Comparison of ENCODE assay signal across 8 cellular contexts in the genomic region with DNA sequence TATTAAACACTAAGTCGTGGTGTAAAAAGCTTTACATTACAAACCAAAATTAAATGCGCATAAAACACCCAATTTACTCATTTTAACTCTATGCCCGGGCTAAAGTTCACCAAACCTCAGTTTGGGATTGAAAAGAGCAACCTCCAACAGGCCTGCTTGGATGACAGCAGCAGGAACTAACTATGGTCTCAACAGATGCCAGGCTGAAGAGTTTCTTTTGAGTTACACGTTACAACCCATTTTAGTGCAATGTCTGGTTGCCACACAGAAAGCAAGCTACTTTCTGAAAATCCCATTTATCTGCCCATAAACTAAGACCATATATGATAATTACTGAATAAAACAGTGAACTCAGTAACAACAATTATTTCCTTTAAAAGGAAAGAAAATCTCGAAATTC. TPM values are rescaled to one million over a fixed set of nuclear protein-coding genes. Genes with fewer than 3 reads are reported as not detected.
DNase-seq lines count a peak whose midpoint lies in the region; ATAC-seq and TF ChIP-seq lines count a peak whose summit lies in the region.

No MANE protein-coding gene starts in this region.

- ATAC-seq in left lung (no peak), GM18867 (IDR thresholded peaks at IDR 0.05; ENCODE audit: unreplicated experiment) (no peak)

- H3K27ac ChIP-seq in left lung, result no peak overlapping the region
- no peak overlapping the region for H3K27ac ChIP-seq in suprapubic skin

- no peak for TF ChIP-seq EP300 in suprapubic skin (IDR thresholded peaks at IDR 0.05)

- no peak for TF ChIP-seq POLR2A in suprapubic skin (IDR thresholded peaks at IDR 0.05)

- peaks cover 73% of the 10 kb centered on the region for H3K36me3 Mint-ChIP-seq in T-helper 1 cell treated with Interleukin-12 subunit alpha and Interleukin-12 subunit beta and Interleukin-4 antibody, amounts not matched to agents 30 μg/mL and 1 μg/mL, for 36 hours (ENCODE audit: low read depth)
- peaks cover 97% of the 10 kb centered on the region for H3K36me3 Mint-ChIP-seq in activated T-helper 2 cell treated with anti-CD3 and anti-CD28 coated beads, Interferon-gamma antibody, Interleukin-2, Interleukin-4, amounts not matched to agents 10 μg/mL and 5 μg/mL and 100 μg/mL, durations not matched to agents 14 hours and 24 hours and 36 hours (ENCODE audit: low read depth)

- H3K27me3 Mint-ChIP-seq in T-helper 1 cell treated with Interleukin-12 subunit alpha and Interleukin-12 subunit beta and Interleukin-4 antibody, amounts not matched to agents 30 μg/mL and 1 μg/mL, for 36 hours (ENCODE audit: low read depth), result no peaks in the 10 kb centered on the region
- H3K27me3 Mint-ChIP-seq in activated T-helper 2 cell treated with anti-CD3 and anti-CD28 coated beads, Interferon-gamma antibody, Interleukin-2, Interleukin-4, amounts not matched to agents 10 μg/mL and 5 μg/mL and 100 μg/mL, durations not matched to agents 14 hours and 24 hours and 36 hours (ENCODE audit: low read depth), result no peaks in the 10 kb centered on the region

- intact Hi-C loops in activated T-helper 2 cell treated with anti-CD3 and anti-CD28 coated beads, Interferon-gamma antibody, Interleukin-2, Interleukin-4, amounts not matched to agents 10 μg/mL and 5 μg/mL and 100 μg/mL, durations not matched to agents 14 hours and 24 hours and 36 hours (cut with micrococcal nuclease), result loop anchor here (2.0 to 10.0 kb wide), 2 partner anchors 20 to 1908 kb away; a partner anchor contains a TSS
- intact Hi-C loops in left lung (cut with DNase I), result no loop called here

- H3K4me1 ChIP-seq in left lung (peaks cover 0 to 26% of the 10 kb centered on the region in 2 donors), suprapubic skin (peaks cover 27% of the 10 kb centered on the region)

- H3K27me3 ChIP-seq in left lung, result no peaks in the 10 kb centered on the region
- H3K27me3 ChIP-seq in suprapubic skin, result no peaks in the 10 kb centered on the region

- H3K4me1 Mint-ChIP-seq in T-helper 1 cell treated with Interleukin-12 subunit alpha and Interleukin-12 subunit beta and Interleukin-4 antibody, amounts not matched to agents 30 μg/mL and 1 μg/mL, for 36 hours (ENCODE audit: low read depth), result peaks cover 67% of the 10 kb centered on the region
- H3K4me1 Mint-ChIP-seq in activated T-helper 2 cell treated with anti-CD3 and anti-CD28 coated beads, Interferon-gamma antibody, Interleukin-2, Interleukin-4, amounts not matched to agents 10 μg/mL and 5 μg/mL and 100 μg/mL, durations not matched to agents 14 hours and 24 hours and 36 hours (ENCODE audit: low read depth), result peaks cover 65% of the 10 kb centered on the region

- peak overlapping the region; percentile 75 to 79 for H3K4me3 ChIP-seq in left lung
- H3K4me3 ChIP-seq in suprapubic skin, result peak overlapping the region; percentile 75

- H3K27ac Mint-ChIP-seq in T-helper 1 cell treated with Interleukin-12 subunit alpha and Interleukin-12 subunit beta and Interleukin-4 antibody, amounts not matched to agents 30 μg/mL and 1 μg/mL, for 36 hours, result peak overlapping the region; percentile 93
- H3K27ac Mint-ChIP-seq in activated T-helper 2 cell treated with anti-CD3 and anti-CD28 coated beads, Interferon-gamma antibody, Interleukin-2, Interleukin-4, amounts not matched to agents 10 μg/mL and 5 μg/mL and 100 μg/mL, durations not matched to agents 14 hours and 24 hours and 36 hours, result peak overlapping the region; percentile 89

- DNase-seq in T-helper 1 cell (no peak), left lung (no peak), suprapubic skin (ENCODE audit: low spot score in 2 of 2) (no peak), G401 (ENCODE audit: low spot score) (no peak), NCI-H2107 treated with DMSO at 0.1 percent for 48 hours (lab: John Stamatoyannopoulos, UW; ENCODE audit: unreplicated experiment) (no peak)
- DNase-seq in activated T-helper 2 cell treated with anti-CD3 and anti-CD28 coated beads, Interferon-gamma antibody, Interleukin-2, Interleukin-4, amounts not matched to agents 10 μg/mL and 5 μg/mL and 100 μg/mL, durations not matched to agents 14 hours and 24 hours and 36 hours (ENCODE audit: low spot score), result no peak

- peak overlapping the region; percentile 96 for H3K4me3 Mint-ChIP-seq in T-helper 1 cell treated with Interleukin-12 subunit alpha and Interleukin-12 subunit beta and Interleukin-4 antibody, amounts not matched to agents 30 μg/mL and 1 μg/mL, for 36 hours
- peak overlapping the region; percentile 89 for H3K4me3 Mint-ChIP-seq in activated T-helper 2 cell treated with anti-CD3 and anti-CD28 coated beads, Interferon-gamma antibody, Interleukin-2, Interleukin-4, amounts not matched to agents 10 μg/mL and 5 μg/mL and 100 μg/mL, durations not matched to agents 14 hours and 24 hours and 36 hours (ENCODE audit: low read depth)

- no peak for TF ChIP-seq CTCF in left lung (IDR thresholded peaks at IDR 0.05)
- TF ChIP-seq CTCF in suprapubic skin (IDR thresholded peaks at IDR 0.05), result no peak

- WGBS in suprapubic skin, result 25% methylated on average over 5 of the region's 5 CpGs

- H3K36me3 ChIP-seq in left lung, result peaks cover 0 to 9% of the 10 kb centered on the region in 2 donors
- peaks cover 5% of the 10 kb centered on the region for H3K36me3 ChIP-seq in suprapubic skin

- H3K9me3 ChIP-seq in left lung (no peaks in the 10 kb centered on the region), suprapubic skin (no peaks in the 10 kb centered on the region)

- in situ Hi-C loops in G401 (cut with HindIII; ENCODE audit: low sequenced_read_pairs), result no loop called here

- no peaks in the 10 kb centered on the region for H3K9me3 Mint-ChIP-seq in T-helper 1 cell treated with Interleukin-12 subunit alpha and Interleukin-12 subunit beta and Interleukin-4 antibody, amounts not matched to agents 30 μg/mL and 1 μg/mL, for 36 hours
- H3K9me3 Mint-ChIP-seq in activated T-helper 2 cell treated with anti-CD3 and anti-CD28 coated beads, Interferon-gamma antibody, Interleukin-2, Interleukin-4, amounts not matched to agents 10 μg/mL and 5 μg/mL and 100 μg/mL, durations not matched to agents 14 hours and 24 hours and 36 hours, result no peaks in the 10 kb centered on the region

RNA-seq across cellular contexts. Expression of a gene that starts 2.2 kb away (rescaled TPM):
- total RNA-seq in activated T-helper 2 cell treated with anti-CD3 and anti-CD28 coated beads, Interferon-gamma antibody, Interleukin-2, Interleukin-4, amounts not matched to agents 10 μg/mL and 5 μg/mL and 100 μg/mL, durations not matched to agents 14 hours and 24 hours and 36 hours, result 831 and 866 TPM in 2 replicates
- total RNA-seq in left lung (10 to 100 TPM; 24.0 to 25.1 TPM), suprapubic skin (10 to 100 TPM; 27.2 to 68.1 (median 34.6) TPM)
- 0.18 TPM in 1 of 2 replicates, not detected in the other for total RNA-seq in G401 (2014; rRNA removed; shearing (Covaris generic))

Comparison
In these comparisons a context has a peak if more than half of its experiments do, and no peak if none do; other contexts are left out.
1. RNA of a gene that starts 2.2 kb away (total RNA-seq): 831 to 866 TPM in activated T-helper 2 cell treated with anti-CD3 and anti-CD28 coated beads, Interferon-gamma antibody, Interleukin-2, Interleukin-4, amounts not matched to agents 10 μg/mL and 5 μg/mL and 100 μg/mL, durations not matched to agents 14 hours and 24 hours and 36 hours, 27.2 to 68.1 TPM in suprapubic skin and 24.0 to 25.1 TPM in left lung; 0.18 TPM in G401; every median in the first group is over 10 times any median in the second.